ENCODE assay signal across 16 cellular contexts in the genomic region with DNA sequence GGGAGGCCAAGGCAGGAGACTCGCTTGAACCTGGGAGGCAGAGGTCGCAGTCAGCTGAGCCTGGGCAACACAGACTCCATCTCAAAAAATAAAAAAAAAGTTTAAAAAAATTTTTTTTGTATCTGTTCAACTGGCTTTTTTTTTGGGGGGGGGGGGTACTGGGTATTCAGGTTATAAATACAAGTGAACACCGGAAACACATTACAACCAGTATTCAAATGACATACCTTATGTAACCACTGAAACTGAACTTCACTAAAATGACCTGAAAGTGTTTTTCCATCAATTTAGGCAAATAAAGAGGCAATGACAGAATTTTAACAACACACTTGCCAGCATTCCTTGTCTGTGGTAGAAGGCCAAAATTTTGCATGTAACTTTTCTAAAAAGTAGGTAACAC. TPM values are rescaled to one million over a fixed set of nuclear protein-coding genes. Genes with fewer than 3 reads are reported as not detected.
DNase-seq lines count a peak whose midpoint lies in the region; ATAC-seq lines count a peak whose summit lies in the region.
"Had no signal": no experiment of that assay in that cellular context is flagged by ENCODE, and none has a peak within 500 bp of the region (broad histone marks: within the 10 kb centered on the region; RNA-seq: fewer than 3 reads in every experiment).

No MANE protein-coding gene starts in this region.

- H3K27me3 Mint-ChIP-seq in naive B cell, result no peaks in the 10 kb centered on the region
- H3K27me3 Mint-ChIP-seq: CD4-positive, alpha-beta T cell had no signal

- H3K36me3 Mint-ChIP-seq in naive B cell, result peaks cover 0 to 7% of the 10 kb centered on the region in 2 donors

- ATAC-seq in GM18861 (IDR thresholded peaks at IDR 0.05; ENCODE audit: unreplicated experiment), result peak; percentile 57
- ATAC-seq in GM21619 (IDR thresholded peaks at IDR 0.05; ENCODE audit: unreplicated experiment), result peak; percentile 52
- ATAC-seq in HG03520 (IDR thresholded peaks at IDR 0.05; ENCODE audit: unreplicated experiment), result peak; percentile 47
- ATAC-seq in naive B cell (ENCODE audit: low read depth in 2 of 2), result peak; percentile 77 to 81
- no peak for ATAC-seq in HG02884 (IDR thresholded peaks at IDR 0.05; ENCODE audit: unreplicated experiment)
- ATAC-seq: HCT116 had no signal

- DNase-seq in naive B cell, result peak; percentile 66
- no peak for DNase-seq in NCI-H128 (lab: John Stamatoyannopoulos, UW; ENCODE audit: unreplicated experiment)
- no peak for DNase-seq in stimulated activated CD4-positive, alpha-beta T cell treated with anti-CD3 and anti-CD28 coated beads, Interleukin-15, amount 100 ng/mL, for 24 hours
- no peak for DNase-seq in NCI-H510A (lab: John Stamatoyannopoulos, UW)
- DNase-seq: activated CD8-positive, alpha-beta memory T cell treated with anti-CD3 and anti-CD28 coated beads for 24 hours; activated naive CD4-positive, alpha-beta T cell; CD4-positive, alpha-beta T cell; effector CD4-positive, alpha-beta T cell; NK-92 treated with Interleukin-12 subunit alpha and Interleukin-12 subunit beta, amount 100 ng/mL, for 24 hours; occipital lobe; SK-N-SH had no signal

- H3K4me1 Mint-ChIP-seq in naive B cell, result peaks cover 48 to 81% (median 57%) of the 10 kb centered on the region in 3 donors

- peak overlapping the region; percentile 45 to 86 (median 78) for H3K4me3 Mint-ChIP-seq in naive B cell
- H3K4me3 Mint-ChIP-seq: CD4-positive, alpha-beta T cell had no signal

- peak overlapping the region; percentile 55 to 96 (median 88) for H3K27ac Mint-ChIP-seq in naive B cell
- H3K27ac Mint-ChIP-seq: CD4-positive, alpha-beta T cell had no signal

- peaks cover 0 to 7% (median 0%) of the 10 kb centered on the region in 7 donors for H3K9me3 Mint-ChIP-seq in naive B cell
- H3K9me3 Mint-ChIP-seq: CD4-positive, alpha-beta T cell had no signal

RNA-seq across cellular contexts. Expression of gene STRBP, which starts 33.5 kb away (rescaled TPM):
- 100 to 1,000 TPM; 126 to 197 (median 155) TPM for polyA plus RNA-seq in naive B cell (ENCODE audit: low read depth in 6 of 6)
